1 cellular context compared by ENCODE assay signal in genomic region chr9:128916745-128917144, GRCh38.
TF ChIP-seq lines count a peak whose summit lies in the region.

No MANE protein-coding gene starts in this region.

TF ChIP-seq in WTC11, 78 proteins besides CTCF, POLR2A, EP300 and RAD21 (continued from another document):
- TF ChIP-seq ATF2 (CRISPR knock-in tag; IDR thresholded peaks at IDR 0.05; ENCODE audit: borderline replicate concordance, low read depth) (no peak), ESRRA (CRISPR knock-in tag; IDR thresholded peaks at IDR 0.05; ENCODE audit: borderline replicate concordance) (no peak), IRF2 (CRISPR knock-in tag; IDR thresholded peaks at IDR 0.05; ENCODE audit: borderline replicate concordance, low read depth) (no peak), TEAD4 (CRISPR knock-in tag; IDR thresholded peaks at IDR 0.05) (no peak), FOXK1 (CRISPR knock-in tag; IDR thresholded peaks at IDR 0.05) (no peak), ZNF121 (CRISPR knock-in tag; IDR thresholded peaks at IDR 0.05) (no peak)
